Comparison of ENCODE assay signal across 1 cellular context in the genomic region with DNA sequence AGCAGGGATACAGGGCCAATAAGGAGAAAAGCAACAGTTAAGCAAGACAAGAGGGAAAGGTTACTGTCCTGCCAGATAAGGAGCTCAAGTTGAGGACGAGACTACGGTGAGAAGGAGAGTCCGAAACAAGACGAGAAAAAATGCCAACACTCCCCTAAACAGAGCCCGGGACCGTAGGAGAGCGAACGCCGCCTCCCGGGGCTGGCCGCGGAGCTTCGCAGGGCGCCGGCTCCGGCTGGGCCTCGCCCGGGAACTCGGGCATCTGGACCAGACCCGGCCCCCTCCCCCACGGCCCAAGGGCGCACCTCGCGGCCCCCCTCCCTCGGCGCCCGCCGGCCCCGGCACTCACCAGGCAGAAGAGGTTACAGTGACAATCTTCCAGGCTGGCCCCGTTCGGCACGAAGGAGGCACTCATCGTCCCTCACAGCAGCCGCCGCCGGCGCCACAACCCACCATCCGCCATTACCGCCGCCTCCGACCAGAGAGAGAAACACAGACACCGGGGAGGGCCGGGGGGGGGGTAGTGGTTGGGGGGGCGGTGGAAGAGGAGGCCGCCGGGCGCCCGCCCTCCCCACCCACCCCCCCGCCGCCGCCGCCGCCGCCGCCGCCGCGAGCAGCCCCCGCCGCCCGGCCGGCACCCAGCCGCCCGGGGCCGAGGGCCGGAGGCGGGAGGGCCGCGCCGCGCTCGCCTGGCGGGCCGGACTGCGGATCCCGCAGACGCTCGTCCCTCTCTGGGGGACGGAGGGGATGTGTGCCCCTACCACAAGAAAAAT.
TF ChIP-seq lines count a peak whose summit lies in the region.

TSS of gene MED13 (minus strand) at position 488 of the 773 bp plus-strand sequence. CDS start at position 415, 73 bp downstream.

TF ChIP-seq in HepG2, 621 proteins besides CTCF, POLR2A, EP300 and RAD21 (continues in another document):
- TF ChIP-seq ZNF33B (CRISPR knock-in tag; IDR thresholded peaks at IDR 0.05): no peak
- no peak for TF ChIP-seq ZNF207 (IDR thresholded peaks at IDR 0.05; ENCODE audit: borderline replicate concordance)
- TF ChIP-seq ZNF761 (CRISPR knock-in tag; conservative IDR thresholded peaks at IDR 0.05): no peak
- no peak for TF ChIP-seq NR1H2 (CRISPR knock-in tag; IDR thresholded peaks at IDR 0.05; ENCODE audit: borderline replicate concordance, low read depth)
- TF ChIP-seq ATAD3A (CRISPR knock-in tag; IDR thresholded peaks at IDR 0.05): no peak
- no peak for TF ChIP-seq ZMYM2 (CRISPR knock-in tag; IDR thresholded peaks at IDR 0.05)
- TF ChIP-seq ZNF441 (CRISPR knock-in tag; IDR thresholded peaks at IDR 0.05; ENCODE audit: borderline replicate concordance): 0 out of 2 replicates have a peak, but pooled peaks have one; percentile 19
- TF ChIP-seq, protein P1, sequence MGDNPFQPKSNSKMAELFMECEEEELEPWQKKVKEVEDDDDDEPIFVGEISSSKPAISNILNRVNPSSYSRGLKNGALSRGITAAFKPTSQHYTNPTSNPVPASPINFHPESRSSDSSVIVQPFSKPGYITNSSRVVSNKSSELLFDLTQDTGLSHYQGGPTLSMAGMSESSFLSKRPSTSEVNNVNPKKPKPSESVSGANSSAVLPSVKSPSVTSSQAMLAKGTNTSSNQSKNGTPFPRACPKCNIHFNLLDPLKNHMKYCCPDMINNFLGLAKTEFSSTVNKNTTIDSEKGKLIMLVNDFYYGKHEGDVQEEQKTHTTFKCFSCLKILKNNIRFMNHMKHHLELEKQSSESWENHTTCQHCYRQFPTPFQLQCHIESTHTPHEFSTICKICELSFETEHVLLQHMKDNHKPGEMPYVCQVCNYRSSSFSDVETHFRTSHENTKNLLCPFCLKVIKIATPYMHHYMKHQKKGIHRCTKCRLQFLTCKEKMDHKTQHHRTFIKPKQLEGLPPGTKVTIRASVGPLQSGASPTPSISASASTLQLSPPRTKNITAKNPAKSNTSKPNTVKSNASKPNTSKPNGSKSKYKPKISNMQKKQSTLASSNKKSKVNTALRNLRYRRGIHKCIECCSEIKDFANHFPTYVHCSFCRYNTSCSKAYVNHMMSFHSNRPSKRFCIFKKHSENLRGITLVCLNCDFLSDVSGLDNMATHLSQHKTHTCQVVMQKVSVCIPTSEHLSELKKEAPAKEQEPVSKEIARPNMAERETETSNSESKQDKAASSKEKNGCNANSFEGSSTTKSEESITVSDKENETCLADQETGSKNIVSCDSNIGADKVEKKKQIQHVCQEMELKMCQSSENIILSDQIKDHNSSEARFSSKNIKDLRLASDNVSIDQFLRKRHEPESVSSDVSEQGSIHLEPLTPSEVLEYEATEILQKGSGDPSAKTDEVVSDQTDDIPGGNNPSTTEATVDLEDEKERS (CRISPR knock-in tag; IDR thresholded peaks at IDR 0.05): no peak
- TF ChIP-seq FOXK2 (IDR thresholded peaks at IDR 0.05): no peak
- TF ChIP-seq ZNF354B (CRISPR knock-in tag; IDR thresholded peaks at IDR 0.05): no peak
- no peak for TF ChIP-seq ZZZ3 (CRISPR knock-in tag; IDR thresholded peaks at IDR 0.05; ENCODE audit: borderline replicate concordance)
- TF ChIP-seq ZUFSP (CRISPR knock-in tag; IDR thresholded peaks at IDR 0.05; ENCODE audit: borderline replicate concordance): no peak
- no peak for TF ChIP-seq TBL1XR1 (IDR thresholded peaks at IDR 0.05; ENCODE audit: borderline replicate concordance, low read length, partially characterized antibody)
- no peak for TF ChIP-seq ZFP36 (IDR thresholded peaks at IDR 0.05; ENCODE audit: borderline replicate concordance, low read depth, low read length, partially characterized antibody)
- peak; percentile 35; the same call in 1 of the 2 replicates for TF ChIP-seq ZNF792 (CRISPR knock-in tag; IDR thresholded peaks at IDR 0.05)
- TF ChIP-seq, protein P2, sequence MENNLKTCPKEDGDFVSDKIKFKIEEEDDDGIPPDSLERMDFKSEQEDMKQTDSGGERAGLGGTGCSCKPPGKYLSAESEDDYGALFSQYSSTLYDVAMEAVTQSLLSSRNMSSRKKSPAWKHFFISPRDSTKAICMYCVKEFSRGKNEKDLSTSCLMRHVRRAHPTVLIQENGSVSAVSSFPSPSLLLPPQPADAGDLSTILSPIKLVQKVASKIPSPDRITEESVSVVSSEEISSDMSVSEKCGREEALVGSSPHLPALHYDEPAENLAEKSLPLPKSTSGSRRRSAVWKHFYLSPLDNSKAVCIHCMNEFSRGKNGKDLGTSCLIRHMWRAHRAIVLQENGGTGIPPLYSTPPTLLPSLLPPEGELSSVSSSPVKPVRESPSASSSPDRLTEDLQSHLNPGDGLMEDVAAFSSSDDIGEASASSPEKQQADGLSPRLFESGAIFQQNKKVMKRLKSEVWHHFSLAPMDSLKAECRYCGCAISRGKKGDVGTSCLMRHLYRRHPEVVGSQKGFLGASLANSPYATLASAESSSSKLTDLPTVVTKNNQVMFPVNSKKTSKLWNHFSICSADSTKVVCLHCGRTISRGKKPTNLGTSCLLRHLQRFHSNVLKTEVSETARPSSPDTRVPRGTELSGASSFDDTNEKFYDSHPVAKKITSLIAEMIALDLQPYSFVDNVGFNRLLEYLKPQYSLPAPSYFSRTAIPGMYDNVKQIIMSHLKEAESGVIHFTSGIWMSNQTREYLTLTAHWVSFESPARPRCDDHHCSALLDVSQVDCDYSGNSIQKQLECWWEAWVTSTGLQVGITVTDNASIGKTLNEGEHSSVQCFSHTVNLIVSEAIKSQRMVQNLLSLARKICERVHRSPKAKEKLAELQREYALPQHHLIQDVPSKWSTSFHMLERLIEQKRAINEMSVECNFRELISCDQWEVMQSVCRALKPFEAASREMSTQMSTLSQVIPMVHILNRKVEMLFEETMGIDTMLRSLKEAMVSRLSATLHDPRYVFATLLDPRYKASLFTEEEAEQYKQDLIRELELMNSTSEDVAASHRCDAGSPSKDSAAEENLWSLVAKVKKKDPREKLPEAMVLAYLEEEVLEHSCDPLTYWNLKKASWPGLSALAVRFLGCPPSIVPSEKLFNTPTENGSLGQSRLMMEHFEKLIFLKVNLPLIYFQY (CRISPR knock-in tag; IDR thresholded peaks at IDR 0.05; ENCODE audit: borderline replicate concordance): peak; percentile 54; the same call in 1 of the 2 replicates
- TF ChIP-seq SATB2 (CRISPR knock-in tag; IDR thresholded peaks at IDR 0.05): no peak
- 0 out of 2 replicates have a peak, but pooled peaks have one; percentile 35 for TF ChIP-seq ZBTB2 (CRISPR knock-in tag; IDR thresholded peaks at IDR 0.05; ENCODE audit: low read depth)
- no peak for TF ChIP-seq FLYWCH1 (CRISPR knock-in tag; IDR thresholded peaks at IDR 0.05)
- peak; percentile 56; the same call in 1 of the 2 replicates for TF ChIP-seq ZNF12 (CRISPR knock-in tag; IDR thresholded peaks at IDR 0.05)
- TF ChIP-seq, protein P3, sequence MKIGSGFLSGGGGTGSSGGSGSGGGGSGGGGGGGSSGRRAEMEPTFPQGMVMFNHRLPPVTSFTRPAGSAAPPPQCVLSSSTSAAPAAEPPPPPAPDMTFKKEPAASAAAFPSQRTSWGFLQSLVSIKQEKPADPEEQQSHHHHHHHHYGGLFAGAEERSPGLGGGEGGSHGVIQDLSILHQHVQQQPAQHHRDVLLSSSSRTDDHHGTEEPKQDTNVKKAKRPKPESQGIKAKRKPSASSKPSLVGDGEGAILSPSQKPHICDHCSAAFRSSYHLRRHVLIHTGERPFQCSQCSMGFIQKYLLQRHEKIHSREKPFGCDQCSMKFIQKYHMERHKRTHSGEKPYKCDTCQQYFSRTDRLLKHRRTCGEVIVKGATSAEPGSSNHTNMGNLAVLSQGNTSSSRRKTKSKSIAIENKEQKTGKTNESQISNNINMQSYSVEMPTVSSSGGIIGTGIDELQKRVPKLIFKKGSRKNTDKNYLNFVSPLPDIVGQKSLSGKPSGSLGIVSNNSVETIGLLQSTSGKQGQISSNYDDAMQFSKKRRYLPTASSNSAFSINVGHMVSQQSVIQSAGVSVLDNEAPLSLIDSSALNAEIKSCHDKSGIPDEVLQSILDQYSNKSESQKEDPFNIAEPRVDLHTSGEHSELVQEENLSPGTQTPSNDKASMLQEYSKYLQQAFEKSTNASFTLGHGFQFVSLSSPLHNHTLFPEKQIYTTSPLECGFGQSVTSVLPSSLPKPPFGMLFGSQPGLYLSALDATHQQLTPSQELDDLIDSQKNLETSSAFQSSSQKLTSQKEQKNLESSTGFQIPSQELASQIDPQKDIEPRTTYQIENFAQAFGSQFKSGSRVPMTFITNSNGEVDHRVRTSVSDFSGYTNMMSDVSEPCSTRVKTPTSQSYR (CRISPR knock-in tag; IDR thresholded peaks at IDR 0.05; ENCODE audit: borderline replicate concordance): peak; percentile 60
- 0 out of 2 replicates have a peak, but pooled peaks have one; percentile 36 for TF ChIP-seq HINFP (CRISPR knock-in tag; IDR thresholded peaks at IDR 0.05; ENCODE audit: low read depth)
- no peak for TF ChIP-seq MAFG (CRISPR knock-in tag; IDR thresholded peaks at IDR 0.05)
- no peak for TF ChIP-seq IKZF1 (IDR thresholded peaks at IDR 0.05)
- TF ChIP-seq, protein P4, sequence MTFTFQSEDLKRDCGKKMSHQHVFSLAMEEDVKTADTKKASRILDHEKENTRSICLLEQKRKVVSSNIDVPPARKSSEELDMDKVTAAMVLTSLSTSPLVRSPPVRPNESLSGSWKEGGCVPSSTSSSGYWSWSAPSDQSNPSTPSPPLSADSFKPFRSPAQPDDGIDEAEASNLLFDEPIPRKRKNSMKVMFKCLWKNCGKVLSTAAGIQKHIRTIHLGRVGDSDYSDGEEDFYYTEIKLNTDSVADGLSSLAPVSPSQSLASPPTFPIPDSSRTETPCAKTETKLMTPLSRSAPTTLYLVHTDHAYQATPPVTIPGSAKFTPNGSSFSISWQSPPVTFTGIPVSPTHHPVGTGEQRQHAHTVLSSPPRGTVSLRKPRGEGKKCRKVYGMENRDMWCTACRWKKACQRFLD (CRISPR knock-in tag; IDR thresholded peaks at IDR 0.05; ENCODE audit: borderline replicate concordance): no peak
- no peak for TF ChIP-seq TOE1 (CRISPR knock-in tag; IDR thresholded peaks at IDR 0.05)
- TF ChIP-seq GTF3A (CRISPR knock-in tag; conservative IDR thresholded peaks at IDR 0.05): 0 out of 2 replicates have a peak, but pooled peaks have one; percentile 15
- TF ChIP-seq FOXA3 (CRISPR knock-in tag; IDR thresholded peaks at IDR 0.05): no peak; the same call in 1 of the 2 replicates
- TF ChIP-seq UBTF (CRISPR knock-in tag; IDR thresholded peaks at IDR 0.05): no peak; the same call in 1 of the 2 replicates
- TF ChIP-seq, protein P5, sequence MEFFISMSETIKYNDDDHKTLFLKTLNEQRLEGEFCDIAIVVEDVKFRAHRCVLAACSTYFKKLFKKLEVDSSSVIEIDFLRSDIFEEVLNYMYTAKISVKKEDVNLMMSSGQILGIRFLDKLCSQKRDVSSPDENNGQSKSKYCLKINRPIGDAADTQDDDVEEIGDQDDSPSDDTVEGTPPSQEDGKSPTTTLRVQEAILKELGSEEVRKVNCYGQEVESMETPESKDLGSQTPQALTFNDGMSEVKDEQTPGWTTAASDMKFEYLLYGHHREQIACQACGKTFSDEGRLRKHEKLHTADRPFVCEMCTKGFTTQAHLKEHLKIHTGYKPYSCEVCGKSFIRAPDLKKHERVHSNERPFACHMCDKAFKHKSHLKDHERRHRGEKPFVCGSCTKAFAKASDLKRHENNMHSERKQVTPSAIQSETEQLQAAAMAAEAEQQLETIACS (CRISPR knock-in tag; IDR thresholded peaks at IDR 0.05): no peak
